Comparison of ENCODE assay signal across 21 cellular contexts in the genomic region with DNA sequence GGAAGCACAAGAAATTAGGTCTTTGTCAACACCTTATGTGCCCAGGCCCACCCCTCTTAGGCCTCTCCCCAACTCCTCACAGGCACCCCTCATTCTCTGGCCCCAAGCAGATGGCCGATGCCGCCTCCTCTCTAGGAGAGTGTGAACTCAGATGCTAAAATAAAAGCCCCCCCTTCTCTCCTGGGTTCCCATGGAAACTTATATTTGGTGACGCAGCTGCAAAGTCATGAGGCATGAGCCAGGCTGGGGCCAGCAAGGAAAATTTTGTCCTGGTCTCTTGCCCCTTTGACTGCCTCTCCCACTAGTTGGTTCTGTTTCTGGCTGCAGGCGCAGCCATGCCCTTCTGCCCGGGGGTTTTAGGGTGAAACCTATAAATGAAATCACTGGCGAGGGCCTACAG. TPM values are rescaled to one million over a fixed set of nuclear protein-coding genes. Genes with fewer than 3 reads are reported as not detected.
A peak's percentile ranks its signal among the peaks of the same experiment; 100 is the strongest.
DNase-seq lines count a peak whose midpoint lies in the region; ATAC-seq and TF ChIP-seq lines count a peak whose summit lies in the region.
"Had no signal": no experiment of that assay in that cellular context is flagged by ENCODE, and none has a peak within 500 bp of the region (broad histone marks: within the 10 kb centered on the region; RNA-seq: fewer than 3 reads in every experiment).

No MANE protein-coding gene starts in this region.

- ATAC-seq in T-helper 17 cell (no peak), HG03108 (IDR thresholded peaks at IDR 0.05; ENCODE audit: unreplicated experiment) (no peak)
- ATAC-seq in stimulated activated effector memory CD8-positive, alpha-beta T cell treated with anti-CD3 and anti-CD28 coated beads, Interleukin-12 subunit alpha, Interleukin-12 subunit beta, amount 100 ng/mL, for 72 hours, result no peak
- ATAC-seq in stimulated activated memory B cell treated with anti-CD40 and anti-IgM and Interleukin-4, amounts not matched to agents 10 μg/mL and 1 μg/mL and 100 μg/mL, for 72 hours, result no peak
- ATAC-seq: psoas muscle had no signal

- no peaks in the 10 kb centered on the region for H3K9me3 Mint-ChIP-seq in stimulated activated effector memory CD8-positive, alpha-beta T cell treated with anti-CD3 and anti-CD28 coated beads, Interleukin-12 subunit alpha, Interleukin-12 subunit beta, amount 100 ng/mL, for 72 hours
- H3K9me3 Mint-ChIP-seq in stimulated activated memory B cell treated with anti-CD40 and anti-IgM and Interleukin-4, amounts not matched to agents 10 μg/mL and 1 μg/mL and 100 μg/mL, for 72 hours, result no peaks in the 10 kb centered on the region
- H3K9me3 Mint-ChIP-seq: activated naive CD4-positive, alpha-beta T cell treated with anti-CD3 and anti-CD28 coated beads for 36 hours had no signal

- TF ChIP-seq CTCF in dorsolateral prefrontal cortex (IDR thresholded peaks at IDR 0.05 in 54 of 56, conservative IDR thresholded peaks at IDR 0.05 in 2 of 56; ENCODE audit: low read depth in 1 of 56, partially characterized antibody in 56 of 56) (no peak), right atrium auricular region (IDR thresholded peaks at IDR 0.05) (no peak)

- H3K27me3 ChIP-seq in BLaER1, result no peaks in the 10 kb centered on the region
- no peaks in the 10 kb centered on the region for H3K27me3 ChIP-seq in dorsolateral prefrontal cortex
- H3K27me3 ChIP-seq in MG63, result no peaks in the 10 kb centered on the region
- H3K27me3 ChIP-seq in right atrium auricular region, result no peaks in the 10 kb centered on the region
- H3K27me3 ChIP-seq: cardiac muscle cell had no signal

- no peak overlapping the region for H3K4me3 ChIP-seq in BLaER1
- H3K4me3 ChIP-seq in dorsolateral prefrontal cortex, result no peak overlapping the region
- H3K4me3 ChIP-seq in MG63, result no peak overlapping the region
- no peak overlapping the region for H3K4me3 ChIP-seq in right atrium auricular region
- H3K4me3 ChIP-seq: cardiac muscle cell, psoas muscle had no signal

- peaks cover 12% of the 10 kb centered on the region for H3K36me3 Mint-ChIP-seq in T-helper 17 cell (ENCODE audit: low read depth)
- peaks cover 98% of the 10 kb centered on the region for H3K36me3 Mint-ChIP-seq in stimulated activated effector memory CD8-positive, alpha-beta T cell treated with anti-CD3 and anti-CD28 coated beads, Interleukin-12 subunit alpha, Interleukin-12 subunit beta, amount 100 ng/mL, for 72 hours
- H3K36me3 Mint-ChIP-seq in stimulated activated memory B cell treated with anti-CD40 and anti-IgM and Interleukin-4, amounts not matched to agents 10 μg/mL and 1 μg/mL and 100 μg/mL, for 72 hours, result peaks cover 81% of the 10 kb centered on the region

- H3K9ac ChIP-seq in BLaER1, result peak overlapping the region; percentile 15; the same call in 1 of the 2 replicates

- H3K36me3 ChIP-seq in BLaER1, result peaks cover 64% of the 10 kb centered on the region
- peaks cover 22% of the 10 kb centered on the region for H3K36me3 ChIP-seq in MG63
- H3K36me3 ChIP-seq in right atrium auricular region, result peaks cover 80% of the 10 kb centered on the region

- H3K4me1 Mint-ChIP-seq in T-helper 17 cell, result peaks cover 12% of the 10 kb centered on the region
- H3K4me1 Mint-ChIP-seq in stimulated activated effector memory CD8-positive, alpha-beta T cell treated with anti-CD3 and anti-CD28 coated beads, Interleukin-12 subunit alpha, Interleukin-12 subunit beta, amount 100 ng/mL, for 72 hours, result no peaks in the 10 kb centered on the region
- peaks cover 6% of the 10 kb centered on the region for H3K4me1 Mint-ChIP-seq in stimulated activated memory B cell treated with anti-CD40 and anti-IgM and Interleukin-4, amounts not matched to agents 10 μg/mL and 1 μg/mL and 100 μg/mL, for 72 hours

- no peaks in the 10 kb centered on the region for H3K27me3 Mint-ChIP-seq in T-helper 17 cell
- H3K27me3 Mint-ChIP-seq in stimulated activated memory B cell treated with anti-CD40 and anti-IgM and Interleukin-4, amounts not matched to agents 10 μg/mL and 1 μg/mL and 100 μg/mL, for 72 hours, result no peaks in the 10 kb centered on the region

- DNase-seq in T-helper 17 cell, result no peak
- DNase-seq in dorsolateral prefrontal cortex, result peak in 4 of 10 donors; percentile 62 to 79 (median 69)
- no peak for DNase-seq in stimulated activated effector memory CD8-positive, alpha-beta T cell treated with anti-CD3 and anti-CD28 coated beads, Interleukin-12 subunit alpha, Interleukin-12 subunit beta, amount 100 ng/mL, for 72 hours (ENCODE audit: low spot score in 2 of 2)
- no peak for DNase-seq in MG63
- DNase-seq in right atrium auricular region (ENCODE audit: low spot score), result no peak
- DNase-seq: activated naive CD4-positive, alpha-beta T cell treated with anti-CD3 and anti-CD28 coated beads for 36 hours; activated T-cell treated with anti-CD3 and anti-CD28 coated beads, Interleukin-2, amount 50 U/mL, for 48 hours; amniotic stem cell; EL; kidney glomerular epithelial cell; NCI-H1417 treated with DMSO at 0.1 percent for 48 hours; NCI-H510A; NK-92 treated with Interleukin-12 subunit alpha and Interleukin-12 subunit beta, amount 100 ng/mL, for 24 hours; psoas muscle; SIG-M5; stimulated activated CD8-positive, alpha-beta memory T cell treated with anti-CD3 and anti-CD28 coated beads, Interleukin-4, amount 100 ng/mL, for 48 hours had no signal

- intact Hi-C loops in dorsolateral prefrontal cortex (cut with DNase I), result no loop called here

- no peak overlapping the region for H3K4me2 ChIP-seq in BLaER1

- peak overlapping the region; percentile 49 for H3K27ac Mint-ChIP-seq in T-helper 17 cell
- peak overlapping the region; percentile 67 for H3K27ac Mint-ChIP-seq in stimulated activated effector memory CD8-positive, alpha-beta T cell treated with anti-CD3 and anti-CD28 coated beads, Interleukin-12 subunit alpha, Interleukin-12 subunit beta, amount 100 ng/mL, for 72 hours
- no peak overlapping the region for H3K27ac Mint-ChIP-seq in stimulated activated memory B cell treated with anti-CD40 and anti-IgM and Interleukin-4, amounts not matched to agents 10 μg/mL and 1 μg/mL and 100 μg/mL, for 72 hours
- H3K27ac Mint-ChIP-seq: activated naive CD4-positive, alpha-beta T cell treated with anti-CD3 and anti-CD28 coated beads for 36 hours had no signal

- H3K4me1 ChIP-seq in BLaER1 (peaks cover 51% of the 10 kb centered on the region), right atrium auricular region (peaks cover 0 to 35% of the 10 kb centered on the region in 2 donors)
- H3K4me1 ChIP-seq: psoas muscle had no signal

- H3K4me3 Mint-ChIP-seq in T-helper 17 cell, result no peak overlapping the region
- H3K4me3 Mint-ChIP-seq in stimulated activated effector memory CD8-positive, alpha-beta T cell treated with anti-CD3 and anti-CD28 coated beads, Interleukin-12 subunit alpha, Interleukin-12 subunit beta, amount 100 ng/mL, for 72 hours, result no peak overlapping the region
- H3K4me3 Mint-ChIP-seq in stimulated activated memory B cell treated with anti-CD40 and anti-IgM and Interleukin-4, amounts not matched to agents 10 μg/mL and 1 μg/mL and 100 μg/mL, for 72 hours, result no peak overlapping the region
- H3K4me3 Mint-ChIP-seq: activated naive CD4-positive, alpha-beta T cell treated with anti-CD3 and anti-CD28 coated beads for 36 hours had no signal

- H3K9me3 ChIP-seq in BLaER1, result no peaks in the 10 kb centered on the region
- H3K9me3 ChIP-seq in T-helper 17 cell (ENCODE audit: control insufficient read depth, low read length, poor library complexity, severe bottlenecking), result no peaks in the 10 kb centered on the region
- no peaks in the 10 kb centered on the region for H3K9me3 ChIP-seq in MG63
- no peaks in the 10 kb centered on the region for H3K9me3 ChIP-seq in right atrium auricular region
- H3K9me3 ChIP-seq: psoas muscle had no signal

- peaks cover 32% of the 10 kb centered on the region for H4K20me1 ChIP-seq in BLaER1

- H3K27ac ChIP-seq in BLaER1 (no peak overlapping the region), dorsolateral prefrontal cortex (peak overlapping the region in 58 of 59 donors; percentile 33 to 97 (median 87)), right atrium auricular region (no peak overlapping the region)
- H3K27ac ChIP-seq: C4-2B, cardiac muscle cell, psoas muscle had no signal

RNA-seq across cellular contexts. Expression of gene RCOR2, which starts 11.8 kb away (rescaled TPM):
- not detected for total RNA-seq in T-helper 17 cell
- 10 to 100 TPM in 73 of 120 experiments, 1 to 10 TPM in 47; 4.7 to 20.2 (median 10.9) TPM for total RNA-seq in dorsolateral prefrontal cortex
- total RNA-seq in MG63 (2014; rRNA removed; shearing (Covaris generic); ENCODE audit: low replicate concordance), result 0.03 TPM in 1 of 2 replicates, not detected in the other
- total RNA-seq in right atrium auricular region, result 1 to 10 TPM in 1 of 2 donors, under 1 TPM in 1; 0.90 to 1.7 TPM

RNA-seq across cellular contexts. Expression of gene NAA40, which starts 33.6 kb away (rescaled TPM):
- total RNA-seq in T-helper 17 cell (10 to 100 TPM; 16.6 to 19.3 TPM), dorsolateral prefrontal cortex (10 to 100 TPM; 18.7 to 46.0 (median 26.4) TPM), right atrium auricular region (10 to 100 TPM; 15.4 to 25.5 TPM)
- total RNA-seq in MG63 (2014; rRNA removed; shearing (Covaris generic); ENCODE audit: low replicate concordance), result 13.2 and 29.6 TPM in 2 replicates

Comparison
In these comparisons a context has a peak if more than half of its experiments do, and no peak if none do; other contexts are left out.
1. H3K27ac ChIP-seq: peak in dorsolateral prefrontal cortex (58 of 59); none in BLaER1 (single experiment) and right atrium auricular region (0 of 2).